ENCODE assay signal across 2 cellular contexts in genomic region chr10:72895236-72895850, GRCh38.
TF ChIP-seq lines count a peak whose summit lies in the region.

No MANE protein-coding gene starts in this region.

TF ChIP-seq in WTC11, 78 proteins besides CTCF, POLR2A, EP300 and RAD21 (continued from another document):
- TF ChIP-seq ZNF138 (CRISPR knock-in tag; conservative IDR thresholded peaks at IDR 0.05): no peak
- TF ChIP-seq ZNF232 (CRISPR knock-in tag; IDR thresholded peaks at IDR 0.05): no peak
- no peak for TF ChIP-seq HMGA2 (CRISPR knock-in tag; IDR thresholded peaks at IDR 0.05)
- no peak for TF ChIP-seq ZNF219 (CRISPR knock-in tag; IDR thresholded peaks at IDR 0.05; ENCODE audit: borderline replicate concordance)
- TF ChIP-seq FOXK1 (CRISPR knock-in tag; IDR thresholded peaks at IDR 0.05): no peak
- no peak for TF ChIP-seq ZNF121 (CRISPR knock-in tag; IDR thresholded peaks at IDR 0.05)
- TF ChIP-seq ZNF416 (CRISPR knock-in tag; IDR thresholded peaks at IDR 0.05): no peak
- no peak for TF ChIP-seq TEAD4 (CRISPR knock-in tag; IDR thresholded peaks at IDR 0.05)
- TF ChIP-seq ELF4 (CRISPR knock-in tag; IDR thresholded peaks at IDR 0.05; ENCODE audit: low read depth): no peak
- no peak for TF ChIP-seq AR (CRISPR knock-in tag; IDR thresholded peaks at IDR 0.05)
- no peak for TF ChIP-seq ARID4B (CRISPR knock-in tag; IDR thresholded peaks at IDR 0.05; ENCODE audit: borderline replicate concordance)
- no peak for TF ChIP-seq HMGXB4 (CRISPR knock-in tag; IDR thresholded peaks at IDR 0.05)

TF ChIP-seq in HepG2, 621 proteins besides CTCF, POLR2A, EP300 and RAD21 (continued from another document):
- TF ChIP-seq LCORL (IDR thresholded peaks at IDR 0.05) (peak; percentile 91), LCORL (CRISPR knock-in tag; IDR thresholded peaks at IDR 0.05) (no peak), DPF2 (CRISPR knock-in tag; IDR thresholded peaks at IDR 0.05; ENCODE audit: borderline replicate concordance, low read depth) (no peak), SAP130 (CRISPR knock-in tag; IDR thresholded peaks at IDR 0.05; ENCODE audit: low read depth) (no peak)
